7 cellular contexts compared by ENCODE assay signal in the genomic region with DNA sequence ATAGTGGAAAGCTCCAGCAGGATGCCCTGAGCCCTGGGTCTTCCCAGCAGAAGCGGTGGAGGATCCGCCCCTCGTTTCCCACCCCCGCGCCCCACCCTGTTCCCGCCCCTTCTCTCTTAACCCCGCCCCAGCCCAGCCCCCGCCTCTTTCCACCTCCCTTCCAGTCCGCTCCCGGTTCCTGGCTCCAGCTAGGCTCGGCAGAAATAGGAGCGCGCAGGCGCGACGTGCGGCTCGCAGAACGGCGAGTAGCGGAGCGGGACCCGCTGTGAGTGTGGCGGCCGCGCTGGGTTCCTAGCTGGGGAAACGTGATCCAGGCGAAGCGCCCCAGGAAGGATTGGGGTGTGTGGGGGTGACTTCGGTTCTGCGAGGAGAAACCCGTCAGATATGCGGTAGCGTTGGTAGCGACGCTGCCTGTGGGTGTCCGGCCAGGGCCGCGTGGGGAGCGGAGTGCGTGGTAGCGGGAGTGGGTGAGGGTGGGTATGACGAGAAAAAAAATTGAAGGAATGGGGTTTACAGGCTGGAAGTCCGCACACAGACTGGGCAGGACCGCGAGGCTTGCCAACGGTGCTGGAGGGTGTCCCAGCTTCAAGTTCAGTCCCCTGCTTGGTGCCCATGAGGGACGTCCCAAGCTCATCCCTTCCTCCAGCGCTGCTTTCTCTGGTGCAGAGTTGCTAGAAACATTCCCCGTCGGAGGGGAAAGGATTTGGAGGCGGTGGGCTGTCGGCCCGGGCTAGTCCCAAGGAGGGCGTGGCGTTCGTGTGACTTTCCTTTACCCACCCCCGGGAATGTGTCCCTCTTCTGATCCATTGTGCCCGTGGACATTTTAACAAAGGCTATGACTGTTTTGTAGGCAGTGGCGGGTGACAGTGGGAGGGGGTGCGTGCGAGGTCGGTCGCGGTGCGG. TPM values are rescaled to one million over a fixed set of nuclear protein-coding genes. Genes with fewer than 3 reads are reported as not detected.
DNase-seq lines count a peak whose midpoint lies in the region; TF ChIP-seq lines count a peak whose summit lies in the region.

Gene PRRG1 (plus strand): TSS at position 234 of the 903 bp plus-strand sequence. CDS start 56,886 bp downstream, outside the sequence.

- H3K27me3 Mint-ChIP-seq in MCF 10A (ENCODE audit: insufficient read depth, unreplicated experiment) (peaks cover 55% of the 10 kb centered on the region), progenitor cell of endocrine pancreas (peaks cover 9% of the 10 kb centered on the region)

- POLR2A ChIA-PET in MCF 10A (lab: Yijun Ruan, JAX) (interaction anchor here (0.6 to 3.2 kb wide), 10 partner anchors 10 to 1400 kb away, joined by 3 to 20 read pairs (median 3); no protein-coding TSS in a partner anchor), GM10248 (lab: Yijun Ruan, JAX) (no interaction called here)

- no peaks in the 10 kb centered on the region for H3K36me3 ChIP-seq in H7 (replicated peaks; ENCODE audit: control insufficient read depth, insufficient read depth, low read length)

- H3K4me3 Mint-ChIP-seq in MCF 10A (ENCODE audit: unreplicated experiment) (peak within 1 kb of the TSS; percentile 89), progenitor cell of endocrine pancreas (ENCODE audit: low read depth) (peak within 1 kb of the TSS; percentile 88)

- H3K27ac Mint-ChIP-seq in MCF 10A (ENCODE audit: low read depth, unreplicated experiment) (peak within 1 kb of the TSS; percentile 89), progenitor cell of endocrine pancreas (peak within 1 kb of the TSS; percentile 95)

- TF ChIP-seq CTCF in MCF 10A (IDR thresholded peaks at IDR 0.05; ENCODE audit: unreplicated experiment): no peak
- no peak for TF ChIP-seq CTCF in progenitor cell of endocrine pancreas (IDR thresholded peaks at IDR 0.05; ENCODE audit: unreplicated experiment)
- TF ChIP-seq CTCF in GM10248 (IDR thresholded peaks at IDR 0.05; ENCODE audit: control extremely low read depth, extremely low read depth, low read depth, missing control alignments): no peak

- H3K36me3 Mint-ChIP-seq in MCF 10A (ENCODE audit: insufficient read depth, unreplicated experiment) (peaks cover 7% of the 10 kb centered on the region), progenitor cell of endocrine pancreas (ENCODE audit: insufficient read depth) (no peaks in the 10 kb centered on the region)

- intact Hi-C loops in MCF 10A (cut with micrococcal nuclease): loop anchor here (10.0 kb wide), 2 partner anchors 105 to 135 kb away; no protein-coding TSS in a partner anchor

- DNase-seq in H7 (peak; percentile 93), NCI-H446 treated with DMSO at 0.1 percent for 48 hours (lab: John Stamatoyannopoulos, UW) (peak; percentile 25), MCF 10A (ENCODE audit: unreplicated experiment) (peak; percentile 83), iPS DF 19.7 (ENCODE audit: low read depth, low spot score) (peak; percentile 28), progenitor cell of endocrine pancreas (ENCODE audit: low spot score, unreplicated experiment) (peak; percentile 50), GM10248 (ENCODE audit: extremely low spot score) (no peak), GM19240 (ENCODE audit: insufficient read length, low spot score) (no peak)

- H3K9me3 Mint-ChIP-seq in MCF 10A (ENCODE audit: unreplicated experiment) (no peaks in the 10 kb centered on the region), progenitor cell of endocrine pancreas (ENCODE audit: low read depth) (peaks cover 11% of the 10 kb centered on the region)

- H3K27me3 ChIP-seq in H7 (ENCODE audit: control insufficient read depth, insufficient read depth, low read length): no peaks in the 10 kb centered on the region

- no TSS peak for BruUV-seq in MCF 10A (replicated peaks; lab: Mats Ljungman, UMichigan)

- H3K4me1 Mint-ChIP-seq in MCF 10A (ENCODE audit: insufficient read depth, unreplicated experiment) (peaks cover 22% of the 10 kb centered on the region), progenitor cell of endocrine pancreas (ENCODE audit: low read depth) (peaks cover 2% of the 10 kb centered on the region)

- peak within 1 kb of the TSS; percentile 76 for H3K4me3 ChIP-seq in H7 (ENCODE audit: insufficient read depth, low read depth, low read length)

- CTCF ChIA-PET in MCF 10A (lab: Yijun Ruan, JAX) (interaction anchor here (0.6 kb wide), 3 partner anchors 59 to 1578 kb away, joined by 3 read pairs; no protein-coding TSS in a partner anchor), GM10248 (lab: Yijun Ruan, JAX) (interaction anchor here (1.3 kb wide), 1 partner anchor 10 kb away, joined by 4 read pairs; no protein-coding TSS in a partner anchor)

RNA-seq across cellular contexts. Expression of gene PRRG1, which starts in this region (rescaled TPM):
- 9.1 and 16.4 TPM in 2 replicates for total RNA-seq in H7 (2014; rRNA removed; shearing (Covaris generic))
- total RNA-seq in MCF 10A (2022) (10.2 and 10.5 TPM in 2 replicates), progenitor cell of endocrine pancreas (1.7 and 2.5 TPM in 2 replicates)

Comparison
In these comparisons a context has a peak if more than half of its experiments do, and no peak if none do; other contexts are left out.
1. DNase-seq: peak in H7 (single experiment), NCI-H446 treated with DMSO at 0.1 percent for 48 hours (single experiment), MCF 10A (single experiment), iPS DF 19.7 (single experiment) and progenitor cell of endocrine pancreas (single experiment); none in GM10248 (single experiment) and GM19240 (single experiment).